1 cellular context compared by ENCODE assay signal in genomic region chr7:99392659-99393362, GRCh38.
TF ChIP-seq lines count a peak whose summit lies in the region.

No MANE protein-coding gene starts in this region.

TF ChIP-seq in neural cell, 6 proteins besides CTCF, POLR2A, EP300 and RAD21:
- TF ChIP-seq POLR2AphosphoS5 (IDR thresholded peaks at IDR 0.05) (peak; percentile 42), REST (IDR thresholded peaks at IDR 0.05; ENCODE audit: borderline replicate concordance) (peak; percentile 30), EZH2 (IDR thresholded peaks at IDR 0.05; ENCODE audit: borderline replicate concordance, insufficient read depth, low read length, poor library complexity, severe bottlenecking) (no peak), TAF1 (IDR thresholded peaks at IDR 0.05; ENCODE audit: low read depth) (peak; percentile 49), MXI1 (conservative IDR thresholded peaks at IDR 0.05; ENCODE audit: poor library complexity, severe bottlenecking) (peak; percentile 50)
